In the genomic region with DNA sequence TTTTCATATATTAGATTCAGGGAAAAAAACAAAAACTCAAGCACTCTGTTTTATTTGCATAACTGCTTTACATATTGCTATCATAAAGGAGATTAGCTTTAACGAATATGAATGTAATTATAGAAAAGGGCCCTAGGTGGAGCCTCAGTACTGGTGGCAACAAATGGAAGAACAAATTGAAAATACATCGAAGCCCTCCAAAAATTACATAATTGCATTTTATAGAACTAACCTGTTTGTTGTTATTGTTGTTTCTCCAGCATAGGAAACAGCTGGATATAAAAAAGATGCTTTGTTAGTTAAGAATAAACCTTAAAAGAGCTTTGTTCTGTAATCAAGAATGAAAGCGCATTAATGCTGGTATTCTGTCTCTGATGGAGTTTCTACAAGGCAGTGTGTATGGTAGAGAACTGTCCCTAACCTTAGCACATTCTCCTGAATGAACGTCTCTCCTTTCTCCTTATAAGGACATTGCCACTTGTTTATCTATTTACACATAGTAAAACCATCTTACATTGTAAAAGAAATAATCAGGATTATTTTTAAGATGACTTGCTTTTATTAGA, we compare ENCODE assay signal across 8 cellular contexts. TPM values are rescaled to one million over a fixed set of nuclear protein-coding genes. Genes with fewer than 3 reads are reported as not detected.
DNase-seq lines count a peak whose midpoint lies in the region; ATAC-seq, FAIRE-seq and TF ChIP-seq lines count a peak whose summit lies in the region.

No MANE protein-coding gene starts in this region.

- peak overlapping the region; percentile 66 for H3K4me3 ChIP-seq in OCI-LY3 (ENCODE audit: low read length)
- peak overlapping the region in 1 of 4 experiments; percentile 30; a peak in 1 of 8 replicates for H3K4me3 ChIP-seq in H1 (ENCODE audit: extremely low read depth in 1 of 4, insufficient read depth in 2 of 4, low read depth in 3 of 4, low read length in 4 of 4)

- H3K27ac Mint-ChIP-seq in stimulated activated effector memory CD8-positive, alpha-beta T cell treated with anti-CD3 and anti-CD28 coated beads, Interleukin-12 subunit alpha, Interleukin-12 subunit beta, amount 100 ng/mL, for 72 hours, result no peak overlapping the region

- POLR2A ChIA-PET in H1 (lab: Charles Lee; ENCODE audit: partially characterized antibody), result interaction anchor here (1.1 kb wide), 1 partner anchor 34 kb away, joined by 5 read pairs; a partner anchor contains a TSS

- no peak overlapping the region for H3K56ac ChIP-seq in H1 (replicated peaks; ENCODE audit: insufficient read length, low read depth, low read length)

- H3K4me1 ChIP-seq in OCI-LY3 (ENCODE audit: low read length) (peaks cover 4% of the 10 kb centered on the region; the same call in 1 of the 2 replicates), H1 (replicated peaks in 1 of 4; ENCODE audit: control insufficient read depth in 3 of 4, insufficient read depth in 4 of 4, low read length in 3 of 4) (peaks cover 4 to 16% (median 10%) of the 10 kb centered on the region in 4 experiments; a peak in 4 of 7 replicates)

- no peaks in the 10 kb centered on the region for H3K9me3 Mint-ChIP-seq in stimulated activated effector memory CD8-positive, alpha-beta T cell treated with anti-CD3 and anti-CD28 coated beads, Interleukin-12 subunit alpha, Interleukin-12 subunit beta, amount 100 ng/mL, for 72 hours

- peak; percentile 50 to 53 for TF ChIP-seq RAD21 in H1 (IDR thresholded peaks at IDR 0.05 in 1 of 2, conservative IDR thresholded peaks at IDR 0.05 in 1 of 2; ENCODE audit: low read depth in 2 of 2, low read length in 2 of 2)

- H3K36me3 Mint-ChIP-seq in stimulated activated effector memory CD8-positive, alpha-beta T cell treated with anti-CD3 and anti-CD28 coated beads, Interleukin-12 subunit alpha, Interleukin-12 subunit beta, amount 100 ng/mL, for 72 hours, result no peaks in the 10 kb centered on the region

- WGBS in H1 (ENCODE audit: extremely low coverage in 1 of 2, insufficient coverage in 1 of 2, insufficient read length in 1 of 2, insufficient replicate concordance in 2 of 2, low coverage in 1 of 2, low lambda C conversion rate in 2 of 2, missing lambda C conversion rate in 1 of 2), 2 experiments, result 30% methylated on average over 4 of the region's 4 CpGs; no CpG with 5 or more reads in 1 of the 2 experiments

- H4K20me1 ChIP-seq in OCI-LY3 (ENCODE audit: insufficient read depth, low read length) (no peaks in the 10 kb centered on the region), H1 (replicated peaks in 1 of 2; ENCODE audit: control insufficient read depth in 1 of 2, insufficient read depth in 2 of 2, low read length in 2 of 2) (no peaks in the 10 kb centered on the region)

- no peak overlapping the region for H2BK15ac ChIP-seq in H1 (ENCODE audit: low read length)

- H3K4ac ChIP-seq in H1 (replicated peaks; ENCODE audit: insufficient read length, low read depth, low read length), result no peak overlapping the region

- H3K4me3 Mint-ChIP-seq in stimulated activated effector memory CD8-positive, alpha-beta T cell treated with anti-CD3 and anti-CD28 coated beads, Interleukin-12 subunit alpha, Interleukin-12 subunit beta, amount 100 ng/mL, for 72 hours, result no peak overlapping the region

- no peak for TF ChIP-seq POLR2A in H1 (IDR thresholded peaks at IDR 0.05; ENCODE audit: control extremely low read depth in 1 of 2, low read depth in 2 of 2, low read length in 2 of 2)

- no peak overlapping the region for H3K9ac ChIP-seq in OCI-LY3 (ENCODE audit: low read length)
- no peak overlapping the region for H3K9ac ChIP-seq in H1 (replicated peaks in 1 of 4; ENCODE audit: extremely low read depth in 1 of 4, low read depth in 3 of 4, low read length in 3 of 4)

- H3K4me2 ChIP-seq in OCI-LY3 (ENCODE audit: low read length) (peak overlapping the region; percentile 65), H1 (ENCODE audit: insufficient read depth in 1 of 2, low read depth in 2 of 2, low read length in 2 of 2) (peak overlapping the region; percentile 19 to 44; a peak in 3 of 4 replicates)

- no peak overlapping the region; the same call in 1 of the 2 replicates for H3K18ac ChIP-seq in H1 (ENCODE audit: extremely low read depth, low read length)

- no peaks in the 10 kb centered on the region for H3K9me3 ChIP-seq in OCI-LY3 (ENCODE audit: insufficient read depth, low read length)
- H3K9me3 ChIP-seq in H1 (ENCODE audit: insufficient read depth in 2 of 2, low read depth in 1 of 2, low read length in 1 of 2), result no peaks in the 10 kb centered on the region

- no peaks in the 10 kb centered on the region for H3K36me3 ChIP-seq in OCI-LY3 (replicated peaks; ENCODE audit: low read depth, low read length)
- H3K36me3 ChIP-seq in H1 (ENCODE audit: control insufficient read depth in 2 of 4, insufficient read depth in 4 of 4, low read length in 3 of 4), result no peaks in the 10 kb centered on the region

- no peak overlapping the region for H4K91ac ChIP-seq in H1 (replicated peaks; ENCODE audit: insufficient read length, low read length)

- peak overlapping the region; percentile 73; the same call in 1 of the 2 replicates for H2AFZ ChIP-seq in OCI-LY3 (ENCODE audit: low read depth, low read length)
- H2AFZ ChIP-seq in H1 (ENCODE audit: low read length), result no peak overlapping the region

- TF ChIP-seq EP300 in H1 (IDR thresholded peaks at IDR 0.05; ENCODE audit: borderline replicate concordance in 1 of 2, low read depth in 2 of 2, low read length in 2 of 2), result no peak

- no peak overlapping the region for H4K5ac ChIP-seq in H1 (ENCODE audit: insufficient read length, low read depth, low read length)

- H3K4me1 Mint-ChIP-seq in stimulated activated effector memory CD8-positive, alpha-beta T cell treated with anti-CD3 and anti-CD28 coated beads, Interleukin-12 subunit alpha, Interleukin-12 subunit beta, amount 100 ng/mL, for 72 hours, result no peaks in the 10 kb centered on the region

- H3K27me3 ChIP-seq in OCI-LY3 (ENCODE audit: low read depth, low read length) (no peaks in the 10 kb centered on the region), H1 (replicated peaks in 1 of 4; ENCODE audit: control insufficient read depth in 3 of 4, extremely low read depth in 1 of 4, insufficient read depth in 3 of 4, low read length in 3 of 4) (no peaks in the 10 kb centered on the region)

- no peak overlapping the region for H3K14ac ChIP-seq in H1 (ENCODE audit: insufficient read length)

- H3K79me1 ChIP-seq in H1 (ENCODE audit: low read depth, low read length), result no peaks in the 10 kb centered on the region

- CTCF ChIA-PET in H1 (lab: Charles Lee; ENCODE audit: partially characterized antibody), result interaction anchor here (0.6 to 1.9 kb wide), 20 partner anchors 9 to 641 kb away, joined by 3 to 9 read pairs (median 4); no protein-coding TSS in a partner anchor

- H4K8ac ChIP-seq in H1 (ENCODE audit: extremely low read depth, insufficient read depth, low read length), result no peak overlapping the region

- H3K27ac ChIP-seq in OCI-LY3 (ENCODE audit: low read length) (no peak overlapping the region), H1 (ENCODE audit: low read depth, low read length) (no peak overlapping the region)

- peak; percentile 80 for DNase-seq in DMS53 (lab: John Stamatoyannopoulos, UW)
- peak; percentile 40 for DNase-seq in HT1080 (ENCODE audit: low read depth)
- DNase-seq in H1 (ENCODE audit: low read depth in 1 of 2, low spot score in 2 of 2), result no peak
- peak; percentile 48 for DNase-seq in myocyte (ENCODE audit: low read depth)
- no peak for DNase-seq in stimulated activated effector memory CD8-positive, alpha-beta T cell treated with anti-CD3 and anti-CD28 coated beads, Interleukin-12 subunit alpha, Interleukin-12 subunit beta, amount 100 ng/mL, for 72 hours (ENCODE audit: low spot score in 2 of 2)
- no peak for DNase-seq in NCI-H1930 (lab: John Stamatoyannopoulos, UW)

- 0 out of 2 replicates have a peak overlapping the region, but pooled peaks have one; percentile 53 for H2BK5ac ChIP-seq in H1 (ENCODE audit: low read depth, low read length)

- H2BK120ac ChIP-seq in H1 (replicated peaks; ENCODE audit: low read depth, low read length), result no peak overlapping the region

- no peak for FAIRE-seq in H1 (lab: Jason Lieb, UNC)

- no peaks in the 10 kb centered on the region; the same call in 1 of the 2 replicates for H3K23me2 ChIP-seq in H1 (ENCODE audit: low read depth, low read length)

- H2AK5ac ChIP-seq in H1 (ENCODE audit: low read depth, low read length), result no peak overlapping the region

- peak; percentile 92 for ATAC-seq in GM21360 (IDR thresholded peaks at IDR 0.05; ENCODE audit: unreplicated experiment)
- ATAC-seq in stimulated activated effector memory CD8-positive, alpha-beta T cell treated with anti-CD3 and anti-CD28 coated beads, Interleukin-12 subunit alpha, Interleukin-12 subunit beta, amount 100 ng/mL, for 72 hours, result no peak

- no peak overlapping the region for H2BK12ac ChIP-seq in H1 (ENCODE audit: low read depth, low read length)

- no peak overlapping the region for H2BK20ac ChIP-seq in H1 (ENCODE audit: low read length)

- peak; percentile 91 for TF ChIP-seq CTCF in OCI-LY3 (IDR thresholded peaks at IDR 0.05; ENCODE audit: low read depth, low read length)
- peak in 2 of 3 experiments; percentile 7 to 33; a peak in 2 of 4 replicates for TF ChIP-seq CTCF in H1 (IDR thresholded peaks at IDR 0.05; ENCODE audit: control extremely low read depth in 1 of 3, insufficient read depth in 1 of 3, low read depth in 1 of 3, low read length in 3 of 3)

- H3K79me2 ChIP-seq in OCI-LY3 (ENCODE audit: low read length) (no peaks in the 10 kb centered on the region), H1 (ENCODE audit: control insufficient read depth in 1 of 2, insufficient read depth in 2 of 2, low read length in 2 of 2) (no peaks in the 10 kb centered on the region)

- H3K23ac ChIP-seq in H1 (ENCODE audit: insufficient read length), result no peak overlapping the region

TF ChIP-seq in H1, 55 proteins besides CTCF, POLR2A, EP300 and RAD21 (continues in another document):
- TF ChIP-seq CBX5 (IDR thresholded peaks at IDR 0.05; ENCODE audit: low read depth, low read length), result no peak
- peak; percentile 5 for TF ChIP-seq ASH2L (IDR thresholded peaks at IDR 0.05; ENCODE audit: low read length)
- TF ChIP-seq EZH2 (IDR thresholded peaks at IDR 0.05; ENCODE audit: low read depth, low read length, severe bottlenecking), result no peak

RNA-seq across cellular contexts. Expression of a gene that starts 33.7 kb away (rescaled TPM):
- 0.33 and 0.37 TPM in 2 replicates for total RNA-seq in HT1080 (2014; rRNA removed; shearing (Covaris generic))
- 1.5 and 2.2 TPM in 2 replicates for polyA plus RNA-seq in HT1080 (2015; cell fraction: cytosol; rRNA removed)
- 2.2 and 2.8 TPM in 2 replicates for polyA plus RNA-seq in HT1080 (2015; cell fraction: nucleus; rRNA removed)
- total RNA-seq in H1 (2021; fragmentation: NEBNext Ultra II Directional; extraction: Animal tissue kit (Norgen Biotek cat#: 25700)), result 3.6 TPM in 2 replicates
- 0.16 and 0.44 TPM in 2 replicates for polyA plus RNA-seq in H1 (2011; rRNA removed)
- 0.81 TPM for polyA plus RNA-seq in H1 (2011; cell fraction: cytosol; rRNA removed)
- 0.29 TPM for polyA plus RNA-seq in H1 (2011; cell fraction: nucleus; rRNA removed)
- 0.74 to 1.6 TPM (median 1.2 TPM) in 4 replicates for polyA plus RNA-seq in H1 (2012, experiment 1 of 2)
- 0.10 TPM for polyA plus RNA-seq in H1 (2012, experiment 2 of 2)
- polyA plus RNA-seq in H1 (2013, experiment 1 of 2), result 2.1 TPM
- polyA plus RNA-seq in H1 (2013, experiment 2 of 2), result 1.8 TPM
- 1.4 and 1.9 TPM in 2 replicates for polyA minus RNA-seq in H1 (2011; rRNA and poly(A)+ RNA removed)
- polyA minus RNA-seq in H1 (2011; cell fraction: cytosol; rRNA and poly(A)+ RNA removed), result 2.1 TPM
- polyA minus RNA-seq in H1 (2011; cell fraction: nucleus; rRNA and poly(A)+ RNA removed), result 5.2 TPM
- 7.4 and 9.0 TPM in 2 replicates for total RNA-seq in myocyte
- polyA plus RNA-seq in myocyte (2012), result 1.8 TPM

Comparison
In these comparisons a context has a peak if more than half of its experiments do, and no peak if none do; other contexts are left out.
1. DNase-seq: peak in DMS53 (single experiment), HT1080 (single experiment) and myocyte (single experiment); none in H1 (0 of 2), stimulated activated effector memory CD8-positive, alpha-beta T cell treated with anti-CD3 and anti-CD28 coated beads, Interleukin-12 subunit alpha, Interleukin-12 subunit beta, amount 100 ng/mL, for 72 hours (0 of 2) and NCI-H1930 (0 of 2).